1 cellular context compared by ENCODE assay signal in genomic region chr1:223046011-223046410, GRCh38.
TF ChIP-seq lines count a peak whose summit lies in the region.

No MANE protein-coding gene starts in this region.

TF ChIP-seq in HepG2, 621 proteins besides CTCF, POLR2A, EP300 and RAD21 (continued from another document):
- TF ChIP-seq ZNF460 (CRISPR knock-in tag; IDR thresholded peaks at IDR 0.05; ENCODE audit: borderline replicate concordance), result no peak
- peak; percentile 30; the same call in 1 of the 2 replicates for TF ChIP-seq NCOR1 (IDR thresholded peaks at IDR 0.05; ENCODE audit: borderline replicate concordance, low read length)
- no peak for TF ChIP-seq SOX13 (IDR thresholded peaks at IDR 0.05)
- peak in 1 of 2 experiments; percentile 54; a peak in 2 of 4 replicates for TF ChIP-seq SOX13 (CRISPR knock-in tag; conservative IDR thresholded peaks at IDR 0.05 in 1 of 2, IDR thresholded peaks at IDR 0.05 in 1 of 2)
- TF ChIP-seq IKZF4 (CRISPR knock-in tag; IDR thresholded peaks at IDR 0.05; ENCODE audit: borderline replicate concordance, low read depth, not compliant biosample characterization), result no peak
- TF ChIP-seq ZBTB37 (CRISPR knock-in tag; IDR thresholded peaks at IDR 0.05), result peak; percentile 76
